In genomic region chr2:231642631-231643493, GRCh38 we compare ENCODE assay signal across 1 cellular context.
A peak's percentile ranks its signal among the peaks of the same experiment; 100 is the strongest.
TF ChIP-seq lines count a peak whose summit lies in the region.

No MANE protein-coding gene starts in this region.

TF ChIP-seq in HepG2, 621 proteins besides CTCF, POLR2A, EP300 and RAD21 (continued from another document):
- peak; percentile 32; the same call in 1 of the 2 replicates for TF ChIP-seq UBTF (CRISPR knock-in tag; IDR thresholded peaks at IDR 0.05)
- peak; percentile 20; the same call in 1 of the 2 replicates for TF ChIP-seq SAP130 (CRISPR knock-in tag; IDR thresholded peaks at IDR 0.05; ENCODE audit: low read depth)
- TF ChIP-seq GATAD2A (CRISPR knock-in tag; IDR thresholded peaks at IDR 0.05): no peak
- peak; percentile 98 for TF ChIP-seq ZNF850 (CRISPR knock-in tag; conservative IDR thresholded peaks at IDR 0.05)
- TF ChIP-seq HDAC1 (CRISPR knock-in tag; IDR thresholded peaks at IDR 0.05): 0 out of 2 replicates have a peak, but pooled peaks have one; percentile 25
- no peak for TF ChIP-seq GATAD1 (CRISPR knock-in tag; IDR thresholded peaks at IDR 0.05)
- TF ChIP-seq NFKB2 (CRISPR knock-in tag; IDR thresholded peaks at IDR 0.05; ENCODE audit: borderline replicate concordance): peak; percentile 40; the same call in 1 of the 2 replicates
- TF ChIP-seq KDM2A (CRISPR knock-in tag; IDR thresholded peaks at IDR 0.05; ENCODE audit: borderline replicate concordance, low read depth): 0 out of 2 replicates have a peak, but pooled peaks have one; percentile 33
TF ChIP-seq in HepG2: peak in this region for 9.
